ENCODE assay signal across 14 cellular contexts in the genomic region with DNA sequence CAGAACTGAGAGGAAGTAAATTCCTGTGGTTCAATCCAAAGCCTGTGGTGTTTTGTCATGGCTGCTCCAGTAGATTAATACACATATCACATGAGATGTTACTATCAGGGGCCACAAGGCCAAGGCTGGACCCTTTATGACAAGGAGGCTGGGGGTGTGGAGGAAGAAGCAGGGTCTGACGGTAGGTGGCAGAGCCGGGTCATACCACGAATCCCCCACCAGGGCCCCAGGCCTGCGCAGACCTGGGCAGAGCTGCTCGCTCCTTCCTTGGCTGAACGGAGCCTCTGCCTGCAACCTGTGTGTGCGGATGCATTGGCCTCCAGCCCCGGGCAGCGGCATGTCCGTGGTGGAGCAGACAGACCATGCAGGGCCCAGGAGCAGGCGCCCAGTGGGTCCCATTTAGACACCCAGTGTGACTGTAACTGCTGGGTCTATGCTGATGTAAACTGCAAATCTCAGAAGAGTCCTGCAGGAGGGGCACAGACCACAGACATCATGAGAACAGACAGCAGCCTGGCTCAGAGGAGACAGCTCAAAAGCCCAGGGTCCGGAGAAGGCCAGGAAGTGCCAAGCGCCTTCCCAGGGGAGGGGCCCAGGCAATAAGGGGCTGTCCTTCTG.
DNase-seq lines count a peak whose midpoint lies in the region; ATAC-seq and TF ChIP-seq lines count a peak whose summit lies in the region.
"Had no signal": no experiment of that assay in that cellular context is flagged by ENCODE, and none has a peak within 500 bp of the region (broad histone marks: within the 10 kb centered on the region; RNA-seq: fewer than 3 reads in every experiment).

No MANE protein-coding gene starts in this region.

- peaks cover 15% of the 10 kb centered on the region for H3K27me3 Mint-ChIP-seq in HFFc6 (ENCODE audit: insufficient read depth)

- H3K27ac ChIP-seq in lower lobe of right lung, result no peak overlapping the region
- no peak overlapping the region for H3K27ac ChIP-seq in tibial nerve
- H3K27ac ChIP-seq: esophagus muscularis mucosa, transverse colon had no signal

- H3K9ac ChIP-seq in adipocyte (ENCODE audit: low read length), result no peak overlapping the region

- no peaks in the 10 kb centered on the region; the same call in 1 of the 2 replicates for H3K9me3 Mint-ChIP-seq in HFFc6
- H3K9me3 Mint-ChIP-seq: naive thymus-derived CD8-positive, alpha-beta T cell had no signal

- TF ChIP-seq POLR2A in tibial nerve (IDR thresholded peaks at IDR 0.05), result no peak

- H3K9me3 ChIP-seq in adipocyte (ENCODE audit: control insufficient read depth, low read length) (peaks cover 3% of the 10 kb centered on the region), lower lobe of right lung (no peaks in the 10 kb centered on the region), tibial nerve (no peaks in the 10 kb centered on the region)
- H3K9me3 ChIP-seq: esophagus muscularis mucosa, transverse colon had no signal

- ATAC-seq in lower lobe of right lung, result no peak
- ATAC-seq in GM18909 (IDR thresholded peaks at IDR 0.05; ENCODE audit: poor library complexity, unreplicated experiment), result no peak
- ATAC-seq: naive thymus-derived CD8-positive, alpha-beta T cell had no signal

- H3K27me3 ChIP-seq in adipocyte (replicated peaks; ENCODE audit: control insufficient read depth, insufficient read depth, low read length) (peaks cover 16% of the 10 kb centered on the region), lower lobe of right lung (ENCODE audit: low read depth) (no peaks in the 10 kb centered on the region), tibial nerve (no peaks in the 10 kb centered on the region)
- H3K27me3 ChIP-seq: transverse colon had no signal

- DNase-seq in A172 (ENCODE audit: low spot score) (peak; percentile 71), HFFc6 (no peak), adipocyte (ENCODE audit: low read depth) (peak; percentile 20), lower lobe of right lung (peak; percentile 34), tibial nerve (ENCODE audit: low spot score in 2 of 2) (no peak), NCI-H128 (lab: John Stamatoyannopoulos, UW; ENCODE audit: unreplicated experiment) (no peak), activated gamma-delta T cell (lab: John Stamatoyannopoulos, UW) (no peak)
- DNase-seq: activated CD4-positive, alpha-beta T cell treated with anti-CD3 and anti-CD28 coated beads for 1 hour; naive thymus-derived CD8-positive, alpha-beta T cell; NCI-H2227 treated with DMSO at 0.1 percent for 48 hours; small intestine; transverse colon had no signal

- H3K36me3 ChIP-seq in adipocyte (ENCODE audit: control insufficient read depth, insufficient read depth, low read length, severe bottlenecking) (no peaks in the 10 kb centered on the region), lower lobe of right lung (no peaks in the 10 kb centered on the region), tibial nerve (no peaks in the 10 kb centered on the region)
- H3K36me3 ChIP-seq: esophagus muscularis mucosa, transverse colon had no signal

- WGBS in tibial nerve, 2 donors, result 66 to 75% methylated on average over 9 to 13 of the region's 13 CpGs

- peaks cover 7% of the 10 kb centered on the region; the same call in 1 of the 2 replicates for H3K36me3 Mint-ChIP-seq in HFFc6 (ENCODE audit: low read depth)
- H3K36me3 Mint-ChIP-seq: naive thymus-derived CD8-positive, alpha-beta T cell had no signal

- H3K4me3 ChIP-seq in adipocyte (ENCODE audit: low read length), result no peak overlapping the region
- H3K4me3 ChIP-seq in lower lobe of right lung, result no peak overlapping the region
- H3K4me3 ChIP-seq in tibial nerve, result no peak overlapping the region
- H3K4me3 ChIP-seq: esophagus muscularis mucosa, transverse colon had no signal

- TF ChIP-seq EP300 in tibial nerve (IDR thresholded peaks at IDR 0.05), result no peak

- no peak overlapping the region for H3K4me3 Mint-ChIP-seq in HFFc6
- H3K4me3 Mint-ChIP-seq: naive thymus-derived CD8-positive, alpha-beta T cell had no signal

- intact Hi-C loops in lower lobe of right lung (cut with DNase I), result no loop called here

- peaks cover 22% of the 10 kb centered on the region for H3K4me1 ChIP-seq in adipocyte (ENCODE audit: control insufficient read depth, insufficient read depth, low read length)
- H3K4me1 ChIP-seq in lower lobe of right lung, result peaks cover 30% of the 10 kb centered on the region
- H3K4me1 ChIP-seq in tibial nerve, result peaks cover 0 to 28% (median 6%) of the 10 kb centered on the region in 4 donors

- H3K27ac Mint-ChIP-seq in HFFc6, result no peak overlapping the region
- H3K27ac Mint-ChIP-seq: naive thymus-derived CD8-positive, alpha-beta T cell had no signal

- no peaks in the 10 kb centered on the region for H3K4me1 Mint-ChIP-seq in HFFc6 (ENCODE audit: low read depth)

- TF ChIP-seq CTCF in HFFc6 (IDR thresholded peaks at IDR 0.05) (peak; percentile 25; the same call in 1 of the 2 replicates), lower lobe of right lung (IDR thresholded peaks at IDR 0.05) (no peak), tibial nerve (IDR thresholded peaks at IDR 0.05) (no peak)

Comparison
In these comparisons a context has a peak if more than half of its experiments do, and no peak if none do; other contexts are left out.
1. DNase-seq: peak in A172 (single experiment), adipocyte (single experiment) and lower lobe of right lung (single experiment); none in HFFc6 (single experiment), tibial nerve (0 of 2), NCI-H128 (single experiment) and activated gamma-delta T cell (single experiment).